In genomic region chr17:47855737-47856136, GRCh38 we compare ENCODE assay signal across 19 cellular contexts. TPM values are rescaled to one million over a fixed set of nuclear protein-coding genes. Genes with fewer than 3 reads are reported as not detected.
DNase-seq lines count a peak whose midpoint lies in the region; TF ChIP-seq lines count a peak whose summit lies in the region.
"Had no signal": no experiment of that assay in that cellular context is flagged by ENCODE, and none has a peak within 500 bp of the region (broad histone marks: within the 10 kb centered on the region; RNA-seq: fewer than 3 reads in every experiment).

No MANE protein-coding gene starts in this region.

- CTCF ChIA-PET in A673 (lab: Charles Lee): no interaction called here
- CTCF ChIA-PET in OCI-LY7 (lab: Charles Lee; ENCODE audit: unreplicated experiment): no interaction called here

- H3K27me3 ChIP-seq in A673 (replicated peaks; ENCODE audit: insufficient read depth, low read depth, low read length, poor library complexity): peaks cover 49% of the 10 kb centered on the region

- 35 to 50% methylated on average over 1 to 2 of the region's 3 CpGs for WGBS in mesodermal cell (ENCODE audit: insufficient coverage in 2 of 2), 2 experiments

- BruUV-seq in A673 (replicated peaks; lab: Mats Ljungman, UMichigan) (no TSS peak), OCI-LY7 (replicated peaks; lab: Mats Ljungman, UMichigan) (no TSS peak)

- H3K9me3 Mint-ChIP-seq in endothelial cell (ENCODE audit: unreplicated experiment): no peaks in the 10 kb centered on the region
- H3K9me3 Mint-ChIP-seq: CD4-positive, alpha-beta memory T cell had no signal

- H3K9me2 ChIP-seq in OCI-LY7 (ENCODE audit: insufficient read depth, low read length): no peaks in the 10 kb centered on the region

- no peak overlapping the region for H3K27ac ChIP-seq in A673 (ENCODE audit: low read depth, low read length, poor library complexity, severe bottlenecking)
- H3K27ac ChIP-seq in mesodermal cell (ENCODE audit: low read depth, low read length, severe bottlenecking): peak overlapping the region; percentile 29
- no peak overlapping the region for H3K27ac ChIP-seq in OCI-LY7 (ENCODE audit: low read depth, low read length, poor library complexity, severe bottlenecking)
- H3K27ac ChIP-seq: BLaER1, SJSA1 had no signal

- POLR2A ChIA-PET in A673 (lab: Charles Lee; ENCODE audit: low non-redundant PET): no interaction called here
- POLR2A ChIA-PET in OCI-LY7 (lab: Charles Lee): no interaction called here

- H3K36me3 Mint-ChIP-seq in endothelial cell (ENCODE audit: low read depth, unreplicated experiment): peaks cover 8% of the 10 kb centered on the region
- H3K36me3 Mint-ChIP-seq: CD4-positive, alpha-beta memory T cell had no signal

- H2AFZ ChIP-seq in OCI-LY7 (ENCODE audit: low read length): no peak overlapping the region

- H3K27ac Mint-ChIP-seq in endothelial cell (ENCODE audit: unreplicated experiment): peak overlapping the region; percentile 92
- H3K27ac Mint-ChIP-seq: CD4-positive, alpha-beta memory T cell had no signal

- peaks cover 12% of the 10 kb centered on the region for H3K27me3 Mint-ChIP-seq in endothelial cell (ENCODE audit: unreplicated experiment)

- no peak overlapping the region for H3K4me2 ChIP-seq in OCI-LY7 (ENCODE audit: low read length)
- H3K4me2 ChIP-seq: A549, BLaER1 had no signal

- intact Hi-C loops in A673 (cut with micrococcal nuclease; ENCODE audit: unreplicated experiment): no loop called here
- intact Hi-C loops in OCI-LY7 (cut with micrococcal nuclease; ENCODE audit: unreplicated experiment): no loop called here

- H3K4me3 ChIP-seq in A673 (ENCODE audit: low read depth, low read length, poor library complexity, severe bottlenecking) (no peak overlapping the region), mesodermal cell (ENCODE audit: extremely low read depth, insufficient read depth, low read length, poor library complexity, severe bottlenecking) (peak overlapping the region; percentile 30), OCI-LY7 (ENCODE audit: low read depth, low read length, poor library complexity, severe bottlenecking) (no peak overlapping the region)
- H3K4me3 ChIP-seq: A549, BLaER1, GM12878, SJSA1 had no signal

- peak overlapping the region; percentile 89 for H3K4me3 Mint-ChIP-seq in endothelial cell (ENCODE audit: unreplicated experiment)
- H3K4me3 Mint-ChIP-seq: CD4-positive, alpha-beta memory T cell had no signal

- no peaks in the 10 kb centered on the region for H4K20me1 ChIP-seq in OCI-LY7 (ENCODE audit: insufficient read depth, low read length)

- DNase-seq in A673 (ENCODE audit: low spot score) (peak; percentile 13), HT1080 (ENCODE audit: low read depth) (peak; percentile 54), endothelial cell (ENCODE audit: low spot score) (peak; percentile 61), NCI-H2171 (lab: John Stamatoyannopoulos, UW) (no peak), NCI-H1694 treated with DMSO at 0.1 percent for 48 hours (lab: John Stamatoyannopoulos, UW) (no peak), OCI-LY7 (ENCODE audit: low spot score) (no peak)
- DNase-seq: CD4-positive, alpha-beta memory T cell; DMS153; KBM-7; NCI-H1105; NCI-H226; NCI-H524; NCI-H82 had no signal

- H3K9me3 ChIP-seq in A673 (ENCODE audit: low read depth, low read length, poor library complexity, severe bottlenecking) (no peaks in the 10 kb centered on the region), mesodermal cell (ENCODE audit: control insufficient read depth, low read length) (no peaks in the 10 kb centered on the region), OCI-LY7 (ENCODE audit: low read length) (no peaks in the 10 kb centered on the region)
- H3K9me3 ChIP-seq: A549, BLaER1, SJSA1 had no signal

- H3K79me2 ChIP-seq in OCI-LY7 (ENCODE audit: insufficient read depth, low read depth, low read length): no peaks in the 10 kb centered on the region

- H3K4me1 Mint-ChIP-seq in endothelial cell (ENCODE audit: unreplicated experiment): peaks cover 73% of the 10 kb centered on the region

- TF ChIP-seq CTCF in A673 (conservative IDR thresholded peaks at IDR 0.05; ENCODE audit: low read depth, low read length) (no peak), endothelial cell (IDR thresholded peaks at IDR 0.05; ENCODE audit: unreplicated experiment) (no peak), OCI-LY7 (conservative IDR thresholded peaks at IDR 0.05; ENCODE audit: low read length) (no peak)

- H3K36me3 ChIP-seq in A673 (ENCODE audit: insufficient read depth, low read length, poor library complexity, severe bottlenecking) (no peaks in the 10 kb centered on the region), mesodermal cell (ENCODE audit: control insufficient read depth, insufficient read depth, low read length) (no peaks in the 10 kb centered on the region), OCI-LY7 (ENCODE audit: insufficient read depth, low read length) (no peaks in the 10 kb centered on the region)
- H3K36me3 ChIP-seq: BLaER1, SJSA1 had no signal

- H3K4me1 ChIP-seq in A673 (ENCODE audit: insufficient read depth, low read length, poor library complexity, severe bottlenecking) (no peaks in the 10 kb centered on the region), mesodermal cell (ENCODE audit: control insufficient read depth, insufficient read depth, low read length, poor library complexity, severe bottlenecking) (peaks cover 50% of the 10 kb centered on the region), OCI-LY7 (ENCODE audit: insufficient read depth, low read length, poor library complexity, severe bottlenecking) (no peaks in the 10 kb centered on the region)
- H3K4me1 ChIP-seq: BLaER1 had no signal

RNA-seq across cellular contexts. Expression of gene SP6, which starts 4.8 kb away (rescaled TPM):
- 0.15 and 0.66 TPM in 2 replicates for total RNA-seq in A673 (2021)
- total RNA-seq in HT1080 (2014; rRNA removed; shearing (Covaris generic)): 1.7 and 1.8 TPM in 2 replicates
- 1.9 and 2.1 TPM in 2 replicates for polyA plus RNA-seq in HT1080 (2015; cell fraction: cytosol; rRNA removed)
- polyA plus RNA-seq in HT1080 (2015; cell fraction: nucleus; rRNA removed): 3.7 and 4.0 TPM in 2 replicates
- total RNA-seq in endothelial cell (ENCODE audit: unreplicated experiment): 30.7 TPM
- polyA plus RNA-seq in mesodermal cell (2013, experiment 1 of 2): 50.4 TPM
- polyA plus RNA-seq in mesodermal cell (2013, experiment 2 of 2): 40.8 TPM
- total RNA-seq in OCI-LY7 (2014; rRNA removed; shearing (Covaris generic)): 0.08 and 0.22 TPM in 2 replicates
- 0.08 and 0.24 TPM in 2 replicates for total RNA-seq in OCI-LY7 (2022)
- total RNA-seq: CD4-positive, alpha-beta memory T cell; GM12878; SJSA1 had no signal
- polyA plus RNA-seq: CD4-positive, alpha-beta memory T cell had no signal

RNA-seq across cellular contexts. Expression of gene SCRN2, which starts 14.7 kb away (rescaled TPM):
- total RNA-seq in A673 (2021): 6.2 and 11.2 TPM in 2 replicates
- 39.6 and 43.0 TPM in 2 replicates for total RNA-seq in HT1080 (2014; rRNA removed; shearing (Covaris generic))
- 32.1 and 33.0 TPM in 2 replicates for polyA plus RNA-seq in HT1080 (2015; cell fraction: cytosol; rRNA removed)
- polyA plus RNA-seq in HT1080 (2015; cell fraction: nucleus; rRNA removed): 96.7 and 121 TPM in 2 replicates
- 44.8 TPM for total RNA-seq in endothelial cell (ENCODE audit: unreplicated experiment)
- 47.6 TPM for polyA plus RNA-seq in mesodermal cell (2013, experiment 1 of 2)
- polyA plus RNA-seq in mesodermal cell (2013, experiment 2 of 2): 39.6 TPM
- total RNA-seq in OCI-LY7 (2014; rRNA removed; shearing (Covaris generic)): 33.9 and 42.9 TPM in 2 replicates
- 37.3 and 39.1 TPM in 2 replicates for total RNA-seq in OCI-LY7 (2022)

RNA-seq across cellular contexts. Expression of gene LRRC46, which starts 24.3 kb away (rescaled TPM):
- total RNA-seq in A673 (2021) (1.1 and 1.3 TPM in 2 replicates), endothelial cell (ENCODE audit: unreplicated experiment) (1.0 TPM), OCI-LY7 (2022) (1.2 and 2.0 TPM in 2 replicates)
- total RNA-seq in HT1080 (2014; rRNA removed; shearing (Covaris generic)): 0.37 and 0.51 TPM in 2 replicates
- 0.72 and 1.1 TPM in 2 replicates for polyA plus RNA-seq in HT1080 (2015; cell fraction: cytosol; rRNA removed)
- 1.1 and 2.8 TPM in 2 replicates for polyA plus RNA-seq in HT1080 (2015; cell fraction: nucleus; rRNA removed)
- polyA plus RNA-seq in mesodermal cell (2013, experiment 1 of 2): 0.52 TPM
- 0.35 TPM for polyA plus RNA-seq in mesodermal cell (2013, experiment 2 of 2)
- total RNA-seq in OCI-LY7 (2014; rRNA removed; shearing (Covaris generic)): 0.23 and 0.85 TPM in 2 replicates
- total RNA-seq: Daoy, SJSA1 had no signal
- polyA plus RNA-seq: CD4-positive, alpha-beta memory T cell had no signal

RNA-seq across cellular contexts. Expression of gene MRPL10, which starts 24.4 kb away (rescaled TPM):
- 30.5 and 42.0 TPM in 2 replicates for total RNA-seq in A673 (2021)
- 124 and 154 TPM in 2 replicates for total RNA-seq in HT1080 (2014; rRNA removed; shearing (Covaris generic))
- 88.5 and 96.9 TPM in 2 replicates for polyA plus RNA-seq in HT1080 (2015; cell fraction: cytosol; rRNA removed)
- 46.1 and 49.5 TPM in 2 replicates for polyA plus RNA-seq in HT1080 (2015; cell fraction: nucleus; rRNA removed)
- 56.3 TPM for total RNA-seq in endothelial cell (ENCODE audit: unreplicated experiment)
- polyA plus RNA-seq in mesodermal cell (2013, experiment 1 of 2): 77.2 TPM
- polyA plus RNA-seq in mesodermal cell (2013, experiment 2 of 2): 79.2 TPM
- 27.1 and 50.8 TPM in 2 replicates for total RNA-seq in OCI-LY7 (2014; rRNA removed; shearing (Covaris generic))
- 55.9 and 56.7 TPM in 2 replicates for total RNA-seq in OCI-LY7 (2022)

RNA-seq across cellular contexts. Expression of gene OSBPL7, which starts 34.1 kb away (rescaled TPM):
- 9.1 TPM in 2 replicates for total RNA-seq in A673 (2021)
- 9.2 and 15.0 TPM in 2 replicates for total RNA-seq in HT1080 (2014; rRNA removed; shearing (Covaris generic))
- 6.6 and 6.8 TPM in 2 replicates for polyA plus RNA-seq in HT1080 (2015; cell fraction: cytosol; rRNA removed)
- 63.3 and 88.2 TPM in 2 replicates for polyA plus RNA-seq in HT1080 (2015; cell fraction: nucleus; rRNA removed)
- total RNA-seq in endothelial cell (ENCODE audit: unreplicated experiment): 28.0 TPM
- polyA plus RNA-seq in mesodermal cell (2013, experiment 1 of 2): 13.1 TPM
- 11.7 TPM for polyA plus RNA-seq in mesodermal cell (2013, experiment 2 of 2)
- total RNA-seq in OCI-LY7 (2014; rRNA removed; shearing (Covaris generic)): 16.2 and 24.4 TPM in 2 replicates
- total RNA-seq in OCI-LY7 (2022): 31.1 and 35.7 TPM in 2 replicates

Comparison
In these comparisons a context has a peak if more than half of its experiments do, and no peak if none do; other contexts are left out.
1. DNase-seq: peak in A673 (single experiment), HT1080 (single experiment) and endothelial cell (single experiment); none in NCI-H2171 (single experiment), NCI-H1694 treated with DMSO at 0.1 percent for 48 hours (single experiment) and OCI-LY7 (single experiment).
2. RNA of gene SP6, which starts 4.8 kb away (total RNA-seq): 30.7 TPM in endothelial cell (single experiment); 1.7 to 1.8 TPM in HT1080, 0.08 to 0.24 TPM in OCI-LY7 and 0.15 to 0.66 TPM in A673; every median in the first group is over 10 times any median in the second.